ENCODE assay signal across 21 cellular contexts in genomic region chr7:30989008-30989823, GRCh38. TPM values are rescaled to one million over a fixed set of nuclear protein-coding genes. Genes with fewer than 3 reads are reported as not detected.
"Had no signal": no experiment of that assay in that cellular context is flagged by ENCODE, and none has a peak within 500 bp of the region (broad histone marks: within the 10 kb centered on the region; RNA-seq: fewer than 3 reads in every experiment).

No MANE protein-coding gene starts in this region.

- H3K27ac ChIP-seq: hepatocyte, spleen, testis, upper lobe of right lung had no signal

- H3K36me3 Mint-ChIP-seq: activated naive CD8-positive, alpha-beta T cell treated with anti-CD3 and anti-CD28 coated beads, Interleukin-2, amount 10 ng/mL, durations not matched to agents 7 days and 5 days; memory B cell had no signal

- H3K9me3 Mint-ChIP-seq: activated naive CD8-positive, alpha-beta T cell treated with anti-CD3 and anti-CD28 coated beads, Interleukin-2, amount 10 ng/mL, durations not matched to agents 7 days and 5 days; memory B cell; nephron; stimulated activated naive CD8-positive, alpha-beta T cell treated with anti-CD3 and anti-CD28 coated beads, Interleukin-15, amount 100 ng/mL, for 72 hours had no signal

- H3K4me2 ChIP-seq: hepatocyte had no signal

- DNase-seq: activated naive CD4-positive, alpha-beta T cell; activated naive CD8-positive, alpha-beta T cell treated with anti-CD3 and anti-CD28 coated beads, Interleukin-2, amount 10 ng/mL, durations not matched to agents 7 days and 5 days; activated T-cell treated with anti-CD3 and anti-CD28 coated beads for 4 hours; islet precursor cell; spleen; stimulated activated naive CD8-positive, alpha-beta T cell treated with anti-CD3 and anti-CD28 coated beads, Interleukin-15, amount 100 ng/mL, for 72 hours; SW 1271; testis had no signal

- H3K4me3 ChIP-seq: gastroesophageal sphincter, hepatocyte, sigmoid colon, spleen, testis, upper lobe of right lung had no signal

- H3K4me3 Mint-ChIP-seq: activated naive CD8-positive, alpha-beta T cell treated with anti-CD3 and anti-CD28 coated beads, Interleukin-2, amount 10 ng/mL, durations not matched to agents 7 days and 5 days; memory B cell; stimulated activated naive CD8-positive, alpha-beta T cell treated with anti-CD3 and anti-CD28 coated beads, Interleukin-15, amount 100 ng/mL, for 72 hours had no signal

- H3K27ac Mint-ChIP-seq: activated naive CD8-positive, alpha-beta T cell treated with anti-CD3 and anti-CD28 coated beads, Interleukin-2, amount 10 ng/mL, durations not matched to agents 7 days and 5 days; memory B cell had no signal

- ATAC-seq: activated CD4-positive, CD25-positive, alpha-beta regulatory T cell treated with anti-CD3 and anti-CD28 coated beads, Interleukin-2, amount 50 U/mL, for 24 hours; stimulated activated naive CD8-positive, alpha-beta T cell treated with anti-CD3 and anti-CD28 coated beads, Interleukin-15, amount 100 ng/mL, for 72 hours had no signal

- H3K9me3 ChIP-seq: gastroesophageal sphincter, sigmoid colon, testis, upper lobe of right lung had no signal

RNA-seq across cellular contexts. Expression of gene GHRHR, which starts 25.5 kb away (rescaled TPM):
- total RNA-seq: activated naive CD8-positive, alpha-beta T cell treated with anti-CD3 and anti-CD28 coated beads, Interleukin-2, amount 10 ng/mL, durations not matched to agents 7 days and 5 days; chondrocyte; dermis microvascular lymphatic vessel endothelial cell; epithelial cell of proximal tubule; gastroesophageal sphincter; left ventricle myocardium superior; osteoblast; pulmonary artery endothelial cell; sigmoid colon; spleen; upper lobe of right lung had no signal
- polyA plus RNA-seq: hepatocyte, sigmoid colon, spleen had no signal
